In genomic region chr2:183903026-183903425, GRCh38 we compare ENCODE assay signal across 16 cellular contexts.
A peak's percentile ranks its signal among the peaks of the same experiment; 100 is the strongest.
DNase-seq lines count a peak whose midpoint lies in the region; ATAC-seq and TF ChIP-seq lines count a peak whose summit lies in the region.
"Had no signal": no experiment of that assay in that cellular context is flagged by ENCODE, and none has a peak within 500 bp of the region (broad histone marks: within the 10 kb centered on the region; RNA-seq: fewer than 3 reads in every experiment).

No MANE protein-coding gene starts in this region.

- H2BK120ac ChIP-seq in mesendoderm (ENCODE audit: low read depth, low read length): no peak overlapping the region

- H4K20me1 ChIP-seq in PC-3 (ENCODE audit: low read length): no peaks in the 10 kb centered on the region
- H4K20me1 ChIP-seq: BLaER1 treated with 17β-estradiol and CSF1 and Interleukin-3, amounts not matched to agents 10 nM and 100 nM had no signal

- no peaks in the 10 kb centered on the region for H3K79me2 ChIP-seq in PC-3 (ENCODE audit: low read length)
- no peaks in the 10 kb centered on the region for H3K79me2 ChIP-seq in mesendoderm (ENCODE audit: control insufficient read depth, insufficient read depth, low read length)

- ATAC-seq in PC-3 (peak; percentile 93), HG03571 (IDR thresholded peaks at IDR 0.05; ENCODE audit: unreplicated experiment) (no peak)
- ATAC-seq: GM12878 had no signal

- H4K5ac ChIP-seq in mesendoderm (ENCODE audit: low read length): no peak overlapping the region

- no peak overlapping the region for H3K9ac ChIP-seq in PC-3 (ENCODE audit: low read length)
- H3K9ac ChIP-seq in mesendoderm (ENCODE audit: low read length): no peak overlapping the region
- H3K9ac ChIP-seq: BLaER1 treated with 17β-estradiol and CSF1 and Interleukin-3, amounts not matched to agents 10 nM and 100 nM had no signal

- H3F3A ChIP-seq in PC-3 (ENCODE audit: low read length, unreplicated experiment): no peaks in the 10 kb centered on the region

- no peak overlapping the region for H3K56ac ChIP-seq in mesendoderm (ENCODE audit: low read length)

- no peak for TF ChIP-seq CTCF in PC-3 (conservative IDR thresholded peaks at IDR 0.05; ENCODE audit: low read depth, low read length)
- TF ChIP-seq CTCF in fibroblast of mammary gland (conservative IDR thresholded peaks at IDR 0.05; ENCODE audit: control insufficient read depth, insufficient read depth, low read depth, low read length): no peak

- no peaks in the 10 kb centered on the region for H3K79me1 ChIP-seq in mesendoderm (ENCODE audit: low read length)

- no peaks in the 10 kb centered on the region for H3K27me3 ChIP-seq in PC-3 (ENCODE audit: low read length)
- H3K27me3 ChIP-seq in mesendoderm (ENCODE audit: insufficient read depth, low read length, poor library complexity): no peaks in the 10 kb centered on the region
- H3K27me3 ChIP-seq: BLaER1 treated with 17β-estradiol and CSF1 and Interleukin-3, amounts not matched to agents 10 nM and 100 nM had no signal

- intact Hi-C loops in PC-3 (cut with micrococcal nuclease): no loop called here

- no peak overlapping the region for H2BK5ac ChIP-seq in mesendoderm (ENCODE audit: low read length)

- H3K36me3 ChIP-seq in PC-3 (ENCODE audit: low read depth, low read length) (no peaks in the 10 kb centered on the region), mesendoderm (ENCODE audit: control insufficient read depth, insufficient read depth, low read length) (no peaks in the 10 kb centered on the region)
- H3K36me3 ChIP-seq: BLaER1 treated with 17β-estradiol and CSF1 and Interleukin-3, amounts not matched to agents 10 nM and 100 nM had no signal

- WGBS in mesendoderm (ENCODE audit: extremely low coverage, insufficient coverage, low lambda C conversion rate): no CpG with 5 or more reads among the region's 2 CpGs

- H3K27ac ChIP-seq in PC-3 (ENCODE audit: low read length): no peak overlapping the region
- no peak overlapping the region for H3K27ac ChIP-seq in mesendoderm (ENCODE audit: low read depth, low read length)
- H3K27ac ChIP-seq: BLaER1 treated with 17β-estradiol and CSF1 and Interleukin-3, amounts not matched to agents 10 nM and 100 nM; HL-60 had no signal

- H3K4ac ChIP-seq in mesendoderm (ENCODE audit: low read depth, low read length): no peak overlapping the region

- no TSS peak for BruUV-seq in PC-3 (replicated peaks; lab: Mats Ljungman, UMichigan)

- H3K4me1 ChIP-seq in PC-3 (ENCODE audit: insufficient read depth, low read length) (peaks cover 11% of the 10 kb centered on the region), mesendoderm (ENCODE audit: control insufficient read depth, low read depth, low read length) (no peaks in the 10 kb centered on the region)
- H3K4me1 ChIP-seq: BLaER1 treated with 17β-estradiol and CSF1 and Interleukin-3, amounts not matched to agents 10 nM and 100 nM had no signal

- no peak overlapping the region for H3K23ac ChIP-seq in mesendoderm (ENCODE audit: low read length)

- no peak overlapping the region for H2AFZ ChIP-seq in PC-3 (ENCODE audit: low read length)

- no peaks in the 10 kb centered on the region for H3K9me3 ChIP-seq in PC-3 (ENCODE audit: low read length)
- H3K9me3 ChIP-seq: BLaER1 treated with 17β-estradiol and CSF1 and Interleukin-3, amounts not matched to agents 10 nM and 100 nM had no signal

- no peak overlapping the region for H2BK15ac ChIP-seq in mesendoderm (replicated peaks; ENCODE audit: low read depth)

- H3K4me2 ChIP-seq in PC-3 (ENCODE audit: low read length): peak overlapping the region; percentile 15; the same call in 1 of the 2 replicates
- no peak overlapping the region for H3K4me2 ChIP-seq in mesendoderm (ENCODE audit: low read length)
- H3K4me2 ChIP-seq: BLaER1 treated with 17β-estradiol and CSF1 and Interleukin-3, amounts not matched to agents 10 nM and 100 nM had no signal

- H3K18ac ChIP-seq in mesendoderm (ENCODE audit: low read length): no peak overlapping the region

- DNase-seq in HT1080 (ENCODE audit: low read depth) (peak; percentile 15), PC-3 (peak; percentile 71), fibroblast of mammary gland (ENCODE audit: low read depth) (peak; percentile 20), mesendoderm (peak; percentile 8), medulla oblongata (ENCODE audit: extremely low spot score) (no peak)
- DNase-seq in activated naive CD4-positive, alpha-beta T cell (lab: John Stamatoyannopoulos, UW): no peak
- DNase-seq: ACHN; Calu3; CD4-positive, CD25-positive, alpha-beta regulatory T cell; DMS 273 treated with DMSO at 0.1 percent for 48 hours; HCEC 1CT; HFFc6 had no signal

- H4K8ac ChIP-seq in mesendoderm (ENCODE audit: low read depth, low read length): no peak overlapping the region

- H2AK5ac ChIP-seq in mesendoderm (ENCODE audit: low read length): no peak overlapping the region

- H3K9me2 ChIP-seq in PC-3 (replicated peaks; ENCODE audit: low read length): no peaks in the 10 kb centered on the region

- no peak overlapping the region for H3K4me3 ChIP-seq in PC-3 (ENCODE audit: low read length)
- H3K4me3 ChIP-seq in fibroblast of mammary gland (ENCODE audit: control insufficient read depth, low read depth, low read length): no peak overlapping the region
- H3K4me3 ChIP-seq in mesendoderm (ENCODE audit: low read length): no peak overlapping the region
- H3K4me3 ChIP-seq: BLaER1 treated with 17β-estradiol and CSF1 and Interleukin-3, amounts not matched to agents 10 nM and 100 nM; GM12878 had no signal

- POLR2A ChIA-PET in PC-3 (lab: Charles Lee; ENCODE audit: unreplicated experiment): interaction anchor here (0.6 kb wide), 1 partner anchor 131 kb away, joined by 3 read pairs; no protein-coding TSS in a partner anchor

- CTCF ChIA-PET in PC-3 (lab: Charles Lee): no interaction called here

Comparison
In these comparisons a context has a peak if more than half of its experiments do, and no peak if none do; other contexts are left out.
1. DNase-seq: peak in HT1080 (single experiment), PC-3 (single experiment), fibroblast of mammary gland (single experiment) and mesendoderm (single experiment); none in activated naive CD4-positive, alpha-beta T cell (0 of 4) and medulla oblongata (single experiment).